ENCODE assay signal across 1 cellular context in the genomic region with DNA sequence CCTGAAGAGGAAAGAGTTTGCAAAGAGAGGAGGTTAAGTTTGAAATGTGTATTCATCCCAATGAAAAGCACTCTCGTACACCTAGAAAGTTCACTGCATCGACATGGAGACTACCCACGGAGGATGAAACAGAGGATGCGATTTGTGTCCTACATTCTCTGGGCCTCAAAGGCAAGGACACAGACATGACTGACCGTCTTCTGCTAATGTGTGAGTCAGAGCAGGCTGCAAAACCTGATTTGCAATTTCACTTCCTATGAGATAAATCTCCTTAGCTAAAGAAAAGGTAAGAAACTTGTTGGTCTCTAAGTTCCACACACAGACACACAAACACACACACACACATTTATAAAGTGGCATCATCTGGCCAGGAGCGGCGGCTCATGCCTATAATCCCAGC.
TF ChIP-seq lines count a peak whose summit lies in the region.

No MANE protein-coding gene starts in this region.

TF ChIP-seq in SK-N-SH treated with all-trans-retinoic acid at 6 μM for 48 hours, 23 proteins besides CTCF, POLR2A, EP300 and RAD21 (continued from another document):
- no peak for TF ChIP-seq ZNF8 (CRISPR knock-in tag; IDR thresholded peaks at IDR 0.05)
- no peak for TF ChIP-seq TOX (CRISPR knock-in tag; IDR thresholded peaks at IDR 0.05; ENCODE audit: borderline replicate concordance)
- no peak for TF ChIP-seq ESRRG (CRISPR knock-in tag; IDR thresholded peaks at IDR 0.05)
- no peak for TF ChIP-seq ISL1 (CRISPR knock-in tag; IDR thresholded peaks at IDR 0.05)
